ENCODE assay signal across 8 cellular contexts in the genomic region with DNA sequence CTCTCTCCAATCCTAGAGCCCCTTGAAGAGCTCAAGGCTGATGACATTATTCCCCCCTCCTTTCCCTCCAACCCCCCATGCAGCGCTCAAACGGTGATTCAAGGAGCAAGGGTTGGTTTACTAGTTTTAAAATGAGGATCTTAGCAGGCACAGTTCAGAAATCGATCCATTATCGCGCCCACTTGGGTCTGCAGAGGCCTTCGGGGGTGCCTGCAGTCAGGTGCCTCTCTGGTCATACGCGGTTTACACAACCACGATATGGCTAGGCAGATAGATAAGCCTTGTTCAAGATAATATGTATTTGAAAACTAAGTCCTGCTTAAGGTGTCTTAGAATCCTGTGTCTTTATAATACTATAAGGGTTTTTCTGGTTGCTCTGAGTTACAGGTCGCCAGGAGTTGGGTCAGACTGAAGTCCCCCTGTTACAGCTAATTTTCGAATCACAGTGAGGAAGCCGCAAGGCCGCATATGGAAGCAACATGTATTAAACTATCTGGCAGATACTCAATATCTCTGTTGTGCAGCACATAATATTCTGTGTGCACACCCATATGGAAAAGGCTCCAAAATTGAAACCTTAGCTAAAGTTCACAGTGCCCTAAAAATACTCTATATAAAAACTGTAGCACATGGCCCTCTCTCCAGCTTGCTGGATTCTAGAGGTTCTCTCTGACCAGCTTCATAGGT. TPM values are rescaled to one million over a fixed set of nuclear protein-coding genes. Genes with fewer than 3 reads are reported as not detected.
DNase-seq lines count a peak whose midpoint lies in the region; ATAC-seq, FAIRE-seq and TF ChIP-seq lines count a peak whose summit lies in the region.

No MANE protein-coding gene starts in this region.

- DNase-seq in CD4-positive, CD25-positive, alpha-beta regulatory T cell = no peak
- DNase-seq in OCI-LY7 (ENCODE audit: low spot score) (no peak), endothelial cell of umbilical vein (ENCODE audit: low read depth, low spot score) (no peak), NCI-H1436 (lab: John Stamatoyannopoulos, UW) (no peak), HT-29 (ENCODE audit: low spot score) (no peak), OCI-M2 (lab: John Stamatoyannopoulos, UW; ENCODE audit: unreplicated experiment) (no peak)

- no peaks in the 10 kb centered on the region for H3K36me3 Mint-ChIP-seq in CD4-positive, CD25-positive, alpha-beta regulatory T cell

- H3K9me2 ChIP-seq in OCI-LY7 (ENCODE audit: insufficient read depth, low read length) = no peaks in the 10 kb centered on the region

- H3K27ac Mint-ChIP-seq in CD4-positive, CD25-positive, alpha-beta regulatory T cell = no peak overlapping the region

- no peak for TF ChIP-seq CTCF in OCI-LY7 (conservative IDR thresholded peaks at IDR 0.05; ENCODE audit: low read length)
- no peak for TF ChIP-seq CTCF in endothelial cell of umbilical vein (IDR thresholded peaks at IDR 0.05; ENCODE audit: extremely low read depth in 1 of 2, insufficient read depth in 1 of 2, low read depth in 1 of 2, low read length in 2 of 2)

- intact Hi-C loops in OCI-LY7 (cut with micrococcal nuclease; ENCODE audit: unreplicated experiment) (loop anchor here (10.0 kb wide), 1 partner anchor 410 kb away; no protein-coding TSS in a partner anchor), endothelial cell of umbilical vein (cut with micrococcal nuclease) (loop anchor here (2.0 to 5.0 kb wide), 2 partner anchors 534 to 717 kb away; a partner anchor contains a TSS)

- peaks cover 0 to 4% (median 1%) of the 10 kb centered on the region in 7 donors for H3K9me3 Mint-ChIP-seq in CD4-positive, CD25-positive, alpha-beta regulatory T cell

- dilution Hi-C loops in endothelial cell of umbilical vein (cut with MboI; ENCODE audit: extremely low pct_ligation_motif_present, low sequenced_read_pairs) = no loop called here

- H3K36me3 ChIP-seq in CD4-positive, CD25-positive, alpha-beta regulatory T cell (ENCODE audit: control insufficient read depth, insufficient read depth, low read length) = no peaks in the 10 kb centered on the region
- H3K36me3 ChIP-seq in OCI-LY7 (ENCODE audit: insufficient read depth, low read length) (no peaks in the 10 kb centered on the region), endothelial cell of umbilical vein (ENCODE audit: control insufficient read depth in 2 of 2, extremely low read depth in 1 of 2, insufficient read depth in 2 of 2, low read length in 2 of 2) (no peaks in the 10 kb centered on the region), neuron (ENCODE audit: insufficient read depth, low read length) (no peaks in the 10 kb centered on the region)

- H3K9me1 ChIP-seq in endothelial cell of umbilical vein (replicated peaks; ENCODE audit: control insufficient read depth, extremely low read depth, insufficient read depth, low read length) = no peaks in the 10 kb centered on the region

- H3K4me3 Mint-ChIP-seq in CD4-positive, CD25-positive, alpha-beta regulatory T cell = peak overlapping the region; percentile 17 to 89 (median 75)

- CTCF ChIA-PET in OCI-LY7 (lab: Charles Lee; ENCODE audit: unreplicated experiment) (no interaction called here), endothelial cell of umbilical vein (lab: Charles Lee) (interaction anchor here (0.7 to 2.5 kb wide), 8 partner anchors 8 to 587 kb away, joined by 3 to 7 read pairs (median 4); no protein-coding TSS in a partner anchor)

- peaks cover 81% of the 10 kb centered on the region for H3K27me3 Mint-ChIP-seq in CD4-positive, CD25-positive, alpha-beta regulatory T cell

- peaks cover 11% of the 10 kb centered on the region for H3K4me1 ChIP-seq in CD4-positive, CD25-positive, alpha-beta regulatory T cell (ENCODE audit: control insufficient read depth, insufficient read depth, low read length, poor library complexity, severe bottlenecking)
- no peaks in the 10 kb centered on the region for H3K4me1 ChIP-seq in OCI-LY7 (ENCODE audit: insufficient read depth, low read length, poor library complexity, severe bottlenecking)
- H3K4me1 ChIP-seq in endothelial cell of umbilical vein (ENCODE audit: control insufficient read depth, extremely low read depth, insufficient read depth, low read length) = peaks cover 13% of the 10 kb centered on the region
- peaks cover 18% of the 10 kb centered on the region for H3K4me1 ChIP-seq in neuron (ENCODE audit: insufficient read depth, low read length)

- peaks cover 45% of the 10 kb centered on the region for H3K27me3 ChIP-seq in CD4-positive, CD25-positive, alpha-beta regulatory T cell (ENCODE audit: control insufficient read depth, insufficient read depth, low read length)
- H3K27me3 ChIP-seq in endothelial cell of umbilical vein (ENCODE audit: control insufficient read depth in 2 of 2, insufficient read depth in 2 of 2, low read length in 2 of 2) = no peaks in the 10 kb centered on the region
- H3K27me3 ChIP-seq in neuron (ENCODE audit: insufficient read depth, low read length) = peaks cover 4% of the 10 kb centered on the region

- FAIRE-seq in endothelial cell of umbilical vein (lab: Jason Lieb, UNC) = peak; percentile 68

- no peak for ATAC-seq in CD4-positive, CD25-positive, alpha-beta regulatory T cell (ENCODE audit: low read depth in 2 of 2)
- no peak for ATAC-seq in HG02973 (IDR thresholded peaks at IDR 0.05; ENCODE audit: unreplicated experiment)

- H3K4me3 ChIP-seq in CD4-positive, CD25-positive, alpha-beta regulatory T cell (ENCODE audit: low read depth, low read length) = peak overlapping the region; percentile 16
- H3K4me3 ChIP-seq in OCI-LY7 (ENCODE audit: low read depth, low read length, poor library complexity, severe bottlenecking) (no peak overlapping the region), endothelial cell of umbilical vein (replicated peaks in 1 of 3; ENCODE audit: insufficient read depth in 1 of 3, low read depth in 1 of 3, low read length in 3 of 3) (peak overlapping the region in 2 of 3 experiments; percentile 0 to 61), neuron (ENCODE audit: low read length) (peak overlapping the region; percentile 65)

- H3K27ac ChIP-seq in CD4-positive, CD25-positive, alpha-beta regulatory T cell (ENCODE audit: insufficient read depth, low read length, poor library complexity, severe bottlenecking) = no peak overlapping the region
- no peak overlapping the region for H3K27ac ChIP-seq in OCI-LY7 (ENCODE audit: low read depth, low read length, poor library complexity, severe bottlenecking)
- H3K27ac ChIP-seq in endothelial cell of umbilical vein (ENCODE audit: insufficient read depth, low read depth, low read length) = no peak overlapping the region

- H3K9me3 ChIP-seq in CD4-positive, CD25-positive, alpha-beta regulatory T cell (ENCODE audit: control insufficient read depth in 2 of 2, low read length in 2 of 2) = no peaks in the 10 kb centered on the region
- no peaks in the 10 kb centered on the region for H3K9me3 ChIP-seq in OCI-LY7 (ENCODE audit: low read length)
- H3K9me3 ChIP-seq in endothelial cell of umbilical vein (replicated peaks; ENCODE audit: control insufficient read depth, insufficient read depth, low read length) = no peaks in the 10 kb centered on the region
- no peaks in the 10 kb centered on the region for H3K9me3 ChIP-seq in neuron (ENCODE audit: low read length)

- H3K4me2 ChIP-seq in OCI-LY7 (ENCODE audit: low read length) (peak overlapping the region; percentile 29; the same call in 1 of the 2 replicates), endothelial cell of umbilical vein (ENCODE audit: insufficient read depth, low read length) (peak overlapping the region; percentile 82)

- H4K20me1 ChIP-seq in OCI-LY7 (ENCODE audit: insufficient read depth, low read length) = no peaks in the 10 kb centered on the region
- no peaks in the 10 kb centered on the region for H4K20me1 ChIP-seq in endothelial cell of umbilical vein (replicated peaks; ENCODE audit: control insufficient read depth, extremely low read depth, insufficient read depth, low read length)

- H3K4me1 Mint-ChIP-seq in CD4-positive, CD25-positive, alpha-beta regulatory T cell = peaks cover 6 to 19% (median 8%) of the 10 kb centered on the region in 4 donors

- peak overlapping the region; percentile 81 for H3K9ac ChIP-seq in endothelial cell of umbilical vein (replicated peaks; ENCODE audit: extremely low read depth, insufficient read depth, low read length)

- POLR2A ChIA-PET in OCI-LY7 (lab: Charles Lee) = interaction anchor here (0.6 kb wide), 1 partner anchor 306 kb away, joined by 3 read pairs; no protein-coding TSS in a partner anchor
- POLR2A ChIA-PET in endothelial cell of umbilical vein (lab: Charles Lee) = interaction anchor here (1.4 kb wide), 1 partner anchor 8 kb away, joined by 6 read pairs; no protein-coding TSS in a partner anchor

- BruUV-seq in OCI-LY7 (replicated peaks; lab: Mats Ljungman, UMichigan) = no TSS peak
- no TSS peak for BruUV-seq in endothelial cell of umbilical vein (replicated peaks; lab: Mats Ljungman, UMichigan)

- H2AFZ ChIP-seq in OCI-LY7 (ENCODE audit: low read length) = no peak overlapping the region
- H2AFZ ChIP-seq in endothelial cell of umbilical vein (ENCODE audit: low read depth, low read length) = peak overlapping the region; percentile 1
- peak overlapping the region; percentile 95 for H2AFZ ChIP-seq in neuron (ENCODE audit: low read depth, low read length)

- H3K79me2 ChIP-seq in OCI-LY7 (ENCODE audit: insufficient read depth, low read depth, low read length) (no peaks in the 10 kb centered on the region), endothelial cell of umbilical vein (ENCODE audit: control insufficient read depth, insufficient read depth, low read length) (no peaks in the 10 kb centered on the region)

- TF ChIP-seq POLR2A in endothelial cell of umbilical vein (IDR thresholded peaks at IDR 0.05; ENCODE audit: low read depth, low read length) = no peak

TF ChIP-seq in endothelial cell of umbilical vein, 7 proteins besides CTCF, POLR2A, EP300 and RAD21 (continues in another document):
- TF ChIP-seq GATA2 (IDR thresholded peaks at IDR 0.05; ENCODE audit: insufficient read depth, insufficient read length, low read depth, low read length) (no peak), EZH2 (IDR thresholded peaks at IDR 0.05; ENCODE audit: borderline replicate concordance, low read depth, low read length, severe bottlenecking) (no peak), JUN (IDR thresholded peaks at IDR 0.05; ENCODE audit: borderline replicate concordance, insufficient read depth, insufficient read length, low read depth) (no peak)

RNA-seq across cellular contexts. Expression of a gene that starts 10.0 kb away (rescaled TPM):
- total RNA-seq in CD4-positive, CD25-positive, alpha-beta regulatory T cell = not detected
- not detected for polyA plus RNA-seq in CD4-positive, CD25-positive, alpha-beta regulatory T cell
- total RNA-seq in OCI-LY7 (2014; rRNA removed; shearing (Covaris generic)) = not detected in 2 replicates
- total RNA-seq in OCI-LY7 (2022) (not detected in 2 replicates), endothelial cell of umbilical vein (0.07 and 0.24 TPM in 2 replicates)
- 0.03 and 0.12 TPM in 2 replicates for polyA plus RNA-seq in endothelial cell of umbilical vein
- polyA plus RNA-seq in endothelial cell of umbilical vein (2011; cell fraction: cytosol; rRNA removed) = 0.04 and 0.06 TPM in 2 replicates
- polyA plus RNA-seq in endothelial cell of umbilical vein (2011; cell fraction: nucleus; rRNA removed) = 0.04 TPM in 1 of 2 replicates, not detected in the other
- polyA plus RNA-seq in endothelial cell of umbilical vein (2012) = 0.59 and 0.85 TPM in 2 replicates
- not detected in 2 replicates for polyA minus RNA-seq in endothelial cell of umbilical vein
- not detected for polyA minus RNA-seq in endothelial cell of umbilical vein (2011; cell fraction: cytosol; rRNA and poly(A)+ RNA removed)
- polyA minus RNA-seq in endothelial cell of umbilical vein (2011; cell fraction: nucleus; rRNA and poly(A)+ RNA removed) = not detected in 2 replicates
- 79.8 and 82.7 TPM in 2 replicates for total RNA-seq in HT-29 (2014; rRNA removed; shearing (Covaris generic))

Comparison
In these comparisons a context has a peak if more than half of its experiments do, and no peak if none do; other contexts are left out.
1. RNA of a gene that starts 10.0 kb away (total RNA-seq): 79.8 to 82.7 TPM in HT-29; not detected in CD4-positive, CD25-positive, alpha-beta regulatory T cell (single experiment), 0.07 to 0.24 TPM in endothelial cell of umbilical vein and not detected in OCI-LY7; every median in the first group is over 10 times any median in the second.